Comparison of ENCODE assay signal across 9 cellular contexts in the genomic region with DNA sequence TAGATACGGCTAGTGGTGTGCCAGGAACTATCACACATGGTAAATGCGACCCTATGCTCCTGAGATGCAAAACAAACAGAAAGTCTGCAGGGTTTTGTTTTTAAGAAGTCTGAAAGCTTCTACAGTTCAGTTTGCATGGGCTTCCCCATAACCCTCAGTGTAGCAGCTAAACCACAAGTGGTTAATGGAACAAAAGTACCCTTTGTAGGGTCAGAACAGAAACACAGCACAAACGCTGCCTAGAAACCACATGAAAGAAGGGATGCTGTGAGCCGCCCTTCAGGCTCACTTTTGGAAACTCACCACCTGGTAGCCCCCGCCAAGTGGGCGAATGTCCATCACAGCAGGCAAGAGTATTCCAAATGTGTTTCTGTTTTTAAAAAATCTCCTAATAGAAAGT. TPM values are rescaled to one million over a fixed set of nuclear protein-coding genes. Genes with fewer than 3 reads are reported as not detected.
A peak's percentile ranks its signal among the peaks of the same experiment; 100 is the strongest.
DNase-seq lines count a peak whose midpoint lies in the region; ATAC-seq, FAIRE-seq and TF ChIP-seq lines count a peak whose summit lies in the region.
"Had no signal": no experiment of that assay in that cellular context is flagged by ENCODE, and none has a peak within 500 bp of the region (broad histone marks: within the 10 kb centered on the region; RNA-seq: fewer than 3 reads in every experiment).

No MANE protein-coding gene starts in this region.

- H3K79me2 ChIP-seq in mammary epithelial cell (ENCODE audit: insufficient read depth, low read length) = peaks cover 99% of the 10 kb centered on the region

- peak; percentile 14 for DNase-seq in mammary epithelial cell
- DNase-seq in MCF 10A (ENCODE audit: unreplicated experiment) = no peak
- peak in 32 of 56 donors; percentile 17 to 75 (median 44) for DNase-seq in amygdala (lab: John Stamatoyannopoulos, UW)
- peak; percentile 54 for DNase-seq in urothelium cell line (ENCODE audit: low spot score)
- DNase-seq in suprapubic skin (ENCODE audit: low spot score in 2 of 2) = no peak
- DNase-seq in NCI-H82 treated with DMSO at 0.1 percent for 48 hours (lab: John Stamatoyannopoulos, UW; ENCODE audit: unreplicated experiment) = no peak
- no peak for DNase-seq in uterus

- H3K36me3 ChIP-seq in mammary epithelial cell (ENCODE audit: insufficient read depth, low read length) (peaks cover 2% of the 10 kb centered on the region), suprapubic skin (no peaks in the 10 kb centered on the region), uterus (no peaks in the 10 kb centered on the region)

- H4K20me1 ChIP-seq in mammary epithelial cell (ENCODE audit: insufficient read depth, low read length) = no peaks in the 10 kb centered on the region

- no TSS peak for BruUV-seq in mammary epithelial cell (replicated peaks; lab: Mats Ljungman, UMichigan)
- BruUV-seq in MCF 10A (replicated peaks; lab: Mats Ljungman, UMichigan) = no TSS peak

- H3K27ac Mint-ChIP-seq in MCF 10A (ENCODE audit: low read depth, unreplicated experiment) = no peak overlapping the region

- peak; percentile 88 for ATAC-seq in HG03097 (IDR thresholded peaks at IDR 0.05; ENCODE audit: low FRiP score, unreplicated experiment)
- ATAC-seq: Panc1 had no signal

- H3K9me3 ChIP-seq in mammary epithelial cell (replicated peaks; ENCODE audit: insufficient read depth, low read length) (no peaks in the 10 kb centered on the region), suprapubic skin (no peaks in the 10 kb centered on the region), uterus (no peaks in the 10 kb centered on the region)

- FAIRE-seq in urothelium cell line (lab: Jason Lieb, UNC) = no peak

- 43% methylated on average over 6 of the region's 6 CpGs for WGBS in mammary epithelial cell (ENCODE audit: low coverage, missing lambda C conversion rate)
- 61% methylated on average over 6 of the region's 6 CpGs for WGBS in suprapubic skin

- in situ Hi-C loops in mammary epithelial cell (cut with MboI; ENCODE audit: low sequenced_read_pairs in 2 of 2) = no loop called here

- TF ChIP-seq EP300 in suprapubic skin (IDR thresholded peaks at IDR 0.05) = no peak

- H3K9me3 Mint-ChIP-seq in MCF 10A (ENCODE audit: unreplicated experiment) = no peaks in the 10 kb centered on the region

- H3K27me3 Mint-ChIP-seq in MCF 10A (ENCODE audit: insufficient read depth, unreplicated experiment) = no peaks in the 10 kb centered on the region

- no peak overlapping the region for H3K9ac ChIP-seq in mammary epithelial cell (ENCODE audit: insufficient read depth, low read length)

- dilution Hi-C loops in mammary epithelial cell (cut with HindIII; ENCODE audit: low sequenced_read_pairs) = no loop called here

- no peak overlapping the region for H3K4me2 ChIP-seq in mammary epithelial cell (ENCODE audit: insufficient read depth, low read depth, low read length)

- no peak overlapping the region for H3K4me3 Mint-ChIP-seq in MCF 10A (ENCODE audit: unreplicated experiment)

- H3K4me1 Mint-ChIP-seq in MCF 10A (ENCODE audit: insufficient read depth, unreplicated experiment) = peaks cover 26% of the 10 kb centered on the region

- H3K36me3 Mint-ChIP-seq in MCF 10A (ENCODE audit: insufficient read depth, unreplicated experiment) = peaks cover 18% of the 10 kb centered on the region

- POLR2A ChIA-PET in MCF 10A (lab: Yijun Ruan, JAX) = no interaction called here

- H3K4me3 ChIP-seq in mammary epithelial cell (replicated peaks in 1 of 3; ENCODE audit: insufficient read depth in 1 of 3, low read depth in 2 of 3, low read length in 3 of 3) (no peak overlapping the region), suprapubic skin (no peak overlapping the region), uterus (no peak overlapping the region)

- no peak overlapping the region for H2AFZ ChIP-seq in mammary epithelial cell (ENCODE audit: low read depth, low read length)

- no peak for TF ChIP-seq CTCF in mammary epithelial cell (conservative IDR thresholded peaks at IDR 0.05 in 1 of 2, IDR thresholded peaks at IDR 0.05 in 1 of 2; ENCODE audit: extremely low read depth in 1 of 2, insufficient read depth in 1 of 2, low read depth in 1 of 2, low read length in 2 of 2)
- no peak for TF ChIP-seq CTCF in MCF 10A (IDR thresholded peaks at IDR 0.05; ENCODE audit: unreplicated experiment)
- TF ChIP-seq CTCF in suprapubic skin (IDR thresholded peaks at IDR 0.05) = no peak
- TF ChIP-seq CTCF in uterus (IDR thresholded peaks at IDR 0.05) = no peak

- TF ChIP-seq POLR2A in suprapubic skin (IDR thresholded peaks at IDR 0.05) (no peak), uterus (IDR thresholded peaks at IDR 0.05) (no peak)

- intact Hi-C loops in mammary epithelial cell (cut with micrococcal nuclease) (no loop called here), MCF 10A (cut with micrococcal nuclease) (no loop called here), uterus (cut with DNase I; ENCODE audit: low total_unique reads) (no loop called here)

- H3K27me3 ChIP-seq in mammary epithelial cell (ENCODE audit: insufficient read depth, low read length) (no peaks in the 10 kb centered on the region), suprapubic skin (no peaks in the 10 kb centered on the region), uterus (no peaks in the 10 kb centered on the region)

- H3K27ac ChIP-seq in mammary epithelial cell (ENCODE audit: insufficient read depth, low read depth, low read length) = no peak overlapping the region
- H3K27ac ChIP-seq in suprapubic skin = no peak overlapping the region
- no peak overlapping the region for H3K27ac ChIP-seq in uterus

- H3K4me1 ChIP-seq in mammary epithelial cell (ENCODE audit: insufficient read depth, low read length) = peaks cover 25% of the 10 kb centered on the region
- peaks cover 57% of the 10 kb centered on the region for H3K4me1 ChIP-seq in suprapubic skin
- peaks cover 13 to 16% of the 10 kb centered on the region in 2 donors for H3K4me1 ChIP-seq in uterus

- CTCF ChIA-PET in mammary epithelial cell (lab: Charles Lee; ENCODE audit: low non-redundant PET) = no interaction called here
- CTCF ChIA-PET in MCF 10A (lab: Yijun Ruan, JAX) = no interaction called here

RNA-seq across cellular contexts. Expression of gene CTDSPL, which starts 46.2 kb away (rescaled TPM):
- total RNA-seq in mammary epithelial cell = 10 to 100 TPM; 65.3 to 81.7 TPM
- 86.8 TPM for polyA plus RNA-seq in mammary epithelial cell
- 149 TPM for polyA minus RNA-seq in mammary epithelial cell
- 28.6 and 38.8 TPM in 2 replicates for total RNA-seq in MCF 10A (2022)
- total RNA-seq in suprapubic skin = 100 to 1,000 TPM in 3 of 4 donors, 10 to 100 TPM in 1; 78.9 to 130 (median 111) TPM
- total RNA-seq in uterus = 10 to 100 TPM in 3 of 4 donors, 1 to 10 TPM in 1; 6.4 to 55.9 (median 28.7) TPM

Comparison
In these comparisons a context has a peak if more than half of its experiments do, and no peak if none do; other contexts are left out.
1. DNase-seq: peak in mammary epithelial cell (single experiment), amygdala (32 of 56) and urothelium cell line (single experiment); none in MCF 10A (single experiment), suprapubic skin (0 of 2), NCI-H82 treated with DMSO at 0.1 percent for 48 hours (single experiment) and uterus (0 of 2).